26 cellular contexts compared by ENCODE assay signal in genomic region chr5:34020717-34021116, GRCh38. TPM values are rescaled to one million over a fixed set of nuclear protein-coding genes. Genes with fewer than 3 reads are reported as not detected.
"Had no signal": no experiment of that assay in that cellular context is flagged by ENCODE, and none has a peak within 500 bp of the region (broad histone marks: within the 10 kb centered on the region; RNA-seq: fewer than 3 reads in every experiment).

No MANE protein-coding gene starts in this region.

- H3K4me1 Mint-ChIP-seq: neural progenitor cell had no signal

- H3K9me3 Mint-ChIP-seq: activated T-cell treated with anti-CD3 and anti-CD28 coated beads, Interleukin-2, amount 50 U/mL, for 72 hours; naive thymus-derived CD4-positive, alpha-beta T cell; neural progenitor cell had no signal

- H3K36me3 ChIP-seq: neural progenitor cell had no signal

- DNase-seq: activated CD4-positive, CD25-positive, alpha-beta regulatory T cell treated with anti-CD3 and anti-CD28 coated beads, Interleukin-2, amount 50 U/mL, for 72 hours; activated effector memory CD4-positive, alpha-beta T cell treated with Interleukin-2 at 50 U/mL for 16 hours; activated naive CD4-positive, alpha-beta T cell treated with Interleukin-2 at 50 U/mL for 16 hours; activated T-cell treated with anti-CD3 and anti-CD28 coated beads for 4 hours; activated T-cell treated with anti-CD3 and anti-CD28 coated beads, Interleukin-2, amount 50 U/mL, for 72 hours; anterior cingulate cortex; body of pancreas; dermis blood vessel endothelial cell; effector CD4-positive, alpha-beta T cell; esophagus squamous epithelium; foreskin melanocyte; heart right ventricle; left ventricle myocardium inferior; naive thymus-derived CD4-positive, alpha-beta T cell; right cardiac atrium; spleen; stimulated activated naive CD4-positive, alpha-beta T cell treated with Interleukin-2 at 50 U/mL for 16 hours had no signal

- H3K4me3 Mint-ChIP-seq: neural progenitor cell had no signal

- H3K27me3 Mint-ChIP-seq: activated naive CD8-positive, alpha-beta T cell; naive thymus-derived CD4-positive, alpha-beta T cell had no signal

- H3K27me3 ChIP-seq: body of pancreas, esophagus squamous epithelium, heart right ventricle, neural progenitor cell, spleen, tibial nerve had no signal

- H3K4me3 ChIP-seq: body of pancreas, esophagus squamous epithelium, heart right ventricle, left ventricle myocardium inferior, lung, neural progenitor cell, SK-N-MC, spleen, tibial nerve had no signal

- H3K9me3 ChIP-seq: body of pancreas, esophagus squamous epithelium, heart right ventricle, left ventricle myocardium inferior, spleen, tibial nerve had no signal

- H3K4me1 ChIP-seq: esophagus squamous epithelium, neural progenitor cell, tibial nerve had no signal

- ATAC-seq: body of pancreas; heart right ventricle; naive thymus-derived CD4-positive, alpha-beta T cell; right cardiac atrium had no signal

- H3K27ac Mint-ChIP-seq: neural progenitor cell had no signal

- H3K36me3 Mint-ChIP-seq: neural progenitor cell had no signal

- H3K27ac ChIP-seq: body of pancreas, esophagus squamous epithelium, left ventricle myocardium inferior, neural progenitor cell, SK-N-MC, spleen, tibial nerve had no signal

RNA-seq across cellular contexts. Expression of gene SLC45A2, which starts 36.2 kb away (rescaled TPM):
- total RNA-seq: activated T-cell treated with anti-CD3 and anti-CD28 coated beads, Interleukin-2, amount 50 U/mL, for 72 hours; body of pancreas; dermis blood vessel endothelial cell; glomerular endothelial cell; left ventricle myocardium inferior; mesenteric fat pad; T-helper 1 cell treated with Interleukin-12 subunit alpha and Interleukin-12 subunit beta and Interleukin-4 antibody, amounts not matched to agents 30 ng/mL and 1 ng/mL, for 36 hours; tibial nerve; urinary bladder had no signal
